Comparison of ENCODE assay signal across 17 cellular contexts in genomic region chr20:45841407-45842129, GRCh38. TPM values are rescaled to one million over a fixed set of nuclear protein-coding genes. Genes with fewer than 3 reads are reported as not detected.
DNase-seq lines count a peak whose midpoint lies in the region; TF ChIP-seq lines count a peak whose summit lies in the region.
"Had no signal": no experiment of that assay in that cellular context is flagged by ENCODE, and none has a peak within 500 bp of the region (broad histone marks: within the 10 kb centered on the region; RNA-seq: fewer than 3 reads in every experiment).

No MANE protein-coding gene starts in this region.

- H3K4me3 ChIP-seq in cardiac muscle cell (no peak overlapping the region), fibroblast of lung (replicated peaks in 1 of 4; ENCODE audit: control extremely low read depth in 1 of 4, insufficient read depth in 1 of 4, low read depth in 3 of 4, low read length in 4 of 4) (no peak overlapping the region), rectal smooth muscle tissue (ENCODE audit: low read length) (no peak overlapping the region), uterus (no peak overlapping the region)
- H3K4me3 ChIP-seq: mucosa of descending colon had no signal

- intact Hi-C loops in cardiac septum (cut with DNase I): no loop called here
- intact Hi-C loops in uterus (cut with DNase I; ENCODE audit: low total_unique reads): no loop called here

- no peaks in the 10 kb centered on the region for H3K9me3 ChIP-seq in cardiac muscle cell (ENCODE audit: low read depth)
- no peaks in the 10 kb centered on the region for H3K9me3 ChIP-seq in fibroblast of lung (ENCODE audit: control insufficient read depth, insufficient read depth, low read depth, low read length)
- H3K9me3 ChIP-seq in uterus: no peaks in the 10 kb centered on the region
- H3K9me3 ChIP-seq: mucosa of descending colon had no signal

- H3K36me3 ChIP-seq in cardiac muscle cell (peaks cover 31% of the 10 kb centered on the region), fibroblast of lung (ENCODE audit: control insufficient read depth, insufficient read depth, low read length) (peaks cover 24% of the 10 kb centered on the region), rectal smooth muscle tissue (ENCODE audit: control insufficient read depth, insufficient read depth, low read length) (peaks cover 29% of the 10 kb centered on the region), uterus (no peaks in the 10 kb centered on the region)

- no peak for TF ChIP-seq POLR2A in uterus (IDR thresholded peaks at IDR 0.05)

- H3K27ac ChIP-seq in cardiac muscle cell (peak overlapping the region; percentile 66), fibroblast of lung (ENCODE audit: insufficient read depth, low read length) (peak overlapping the region; percentile 3), rectal smooth muscle tissue (ENCODE audit: low read depth, low read length) (peak overlapping the region; percentile 70), uterus (peak overlapping the region; percentile 58 to 69)

- H3K9ac ChIP-seq in fibroblast of lung (ENCODE audit: insufficient read depth, low read length) (no peak overlapping the region), rectal smooth muscle tissue (ENCODE audit: low read length) (no peak overlapping the region)

- no peaks in the 10 kb centered on the region for H4K20me1 ChIP-seq in fibroblast of lung (ENCODE audit: control insufficient read depth, extremely low read depth, insufficient read depth, low read length)

- no peaks in the 10 kb centered on the region for H3K27me3 ChIP-seq in cardiac muscle cell
- H3K27me3 ChIP-seq in fibroblast of lung (ENCODE audit: control insufficient read depth, insufficient read depth, low read length): no peaks in the 10 kb centered on the region
- H3K27me3 ChIP-seq in rectal smooth muscle tissue (ENCODE audit: control insufficient read depth, insufficient read depth, low read length): no peaks in the 10 kb centered on the region
- H3K27me3 ChIP-seq in uterus: no peaks in the 10 kb centered on the region

- no peak for DNase-seq in cardiac muscle cell (ENCODE audit: low read depth in 1 of 2, low spot score in 1 of 2)
- no peak for DNase-seq in cardiac septum (ENCODE audit: low spot score)
- DNase-seq in fibroblast of lung (ENCODE audit: low read depth in 2 of 2): no peak
- no peak for DNase-seq in uterus
- DNase-seq in GF-D8 (lab: John Stamatoyannopoulos, UW): no peak
- DNase-seq in NK-92 (lab: John Stamatoyannopoulos, UW; ENCODE audit: unreplicated experiment): no peak
- DNase-seq in NCI-H69 (lab: John Stamatoyannopoulos, UW): no peak
- DNase-seq: activated CD4-positive, alpha-beta T cell treated with anti-CD3 and anti-CD28 coated beads for 48 hours; activated CD8-positive, alpha-beta memory T cell treated with anti-CD3 and anti-CD28 coated beads, Interleukin-2, amount 50 U/mL, for 48 hours; activated effector memory CD4-positive, alpha-beta T cell treated with anti-CD3 and anti-CD28 coated beads, Interleukin-2, amount 50 U/mL, for 16 hours; DMS153; Kasumi-1; mucosa of descending colon; NCI-H1417; stimulated activated CD4-positive, alpha-beta T cell treated with anti-CD3 and anti-CD28 coated beads, Interleukin-2, amount 100 ng/mL, for 24 hours had no signal

- no peak overlapping the region for H3K4me2 ChIP-seq in fibroblast of lung (ENCODE audit: extremely low read depth, insufficient read depth, low read length)

- TF ChIP-seq CTCF in cardiac muscle cell (IDR thresholded peaks at IDR 0.05; ENCODE audit: low read depth, low read length) (no peak), fibroblast of lung (conservative IDR thresholded peaks at IDR 0.05 in 1 of 2, IDR thresholded peaks at IDR 0.05 in 1 of 2; ENCODE audit: low read depth in 1 of 2, low read length in 2 of 2) (no peak), uterus (IDR thresholded peaks at IDR 0.05) (no peak)

- no peak overlapping the region for H2AFZ ChIP-seq in fibroblast of lung (ENCODE audit: low read length)

- H3K4me1 ChIP-seq in cardiac muscle cell (ENCODE audit: low read depth): peaks cover 8% of the 10 kb centered on the region
- peaks cover 2% of the 10 kb centered on the region for H3K4me1 ChIP-seq in fibroblast of lung (ENCODE audit: control insufficient read depth, extremely low read depth, insufficient read depth, low read length)
- H3K4me1 ChIP-seq in rectal smooth muscle tissue (ENCODE audit: control insufficient read depth, insufficient read depth, low read length): peaks cover 21% of the 10 kb centered on the region
- peaks cover 0 to 12% of the 10 kb centered on the region in 2 donors for H3K4me1 ChIP-seq in uterus

- peaks cover 1% of the 10 kb centered on the region for H3K79me2 ChIP-seq in fibroblast of lung (ENCODE audit: control insufficient read depth, insufficient read depth, low read length)

RNA-seq across cellular contexts. Expression of gene SNX21, which starts 8.0 kb away (rescaled TPM):
- total RNA-seq in cardiac muscle cell (109 and 270 TPM in 2 replicates), cardiac septum (19.5 TPM), fibroblast of lung (50.8 and 101 TPM in 2 replicates), uterus (100 to 1,000 TPM in 1 of 4 donors, 10 to 100 TPM in 3; 56.5 to 145 (median 63.2) TPM)
- polyA plus RNA-seq in cardiac muscle cell (42.7 and 66.8 TPM in 2 replicates), fibroblast of lung (21.8 and 23.3 TPM in 2 replicates)
- 30.9 and 38.4 TPM in 2 replicates for polyA plus RNA-seq in fibroblast of lung (2012)
- polyA minus RNA-seq in fibroblast of lung (ENCODE audit: low replicate concordance): 15.0 and 24.9 TPM in 2 replicates

RNA-seq across cellular contexts. Expression of gene TNNC2, which starts 14.5 kb away (rescaled TPM):
- 27.9 and 36.0 TPM in 2 replicates for total RNA-seq in cardiac muscle cell
- polyA plus RNA-seq in cardiac muscle cell: 62.4 and 96.3 TPM in 2 replicates
- total RNA-seq in cardiac septum: not detected
- 1.3 and 1.8 TPM in 2 replicates for total RNA-seq in fibroblast of lung
- polyA plus RNA-seq in fibroblast of lung: 1.2 and 1.4 TPM in 2 replicates
- polyA plus RNA-seq in fibroblast of lung (2012): 0.70 and 0.75 TPM in 2 replicates
- polyA minus RNA-seq in fibroblast of lung (ENCODE audit: low replicate concordance): not detected in 2 replicates
- total RNA-seq in uterus: 1 to 10 TPM in 1 of 4 donors, under 1 TPM in 1, not detected in 2; 0.59 to 1.3 TPM
- total RNA-seq: astrocyte had no signal

RNA-seq across cellular contexts. Expression of gene ACOT8, which starts 15.6 kb away (rescaled TPM):
- 45.3 and 55.9 TPM in 2 replicates for total RNA-seq in cardiac muscle cell
- polyA plus RNA-seq in cardiac muscle cell: 48.3 and 64.9 TPM in 2 replicates
- 24.9 TPM for total RNA-seq in cardiac septum
- total RNA-seq in fibroblast of lung: 35.2 and 44.4 TPM in 2 replicates
- polyA plus RNA-seq in fibroblast of lung: 18.0 and 22.6 TPM in 2 replicates
- polyA plus RNA-seq in fibroblast of lung (2012): 17.7 and 25.0 TPM in 2 replicates
- polyA minus RNA-seq in fibroblast of lung (ENCODE audit: low replicate concordance): 47.3 and 57.3 TPM in 2 replicates
- 10 to 100 TPM; 17.2 to 31.5 (median 23.5) TPM for total RNA-seq in uterus

RNA-seq across cellular contexts. Expression of gene ZSWIM3, which starts 15.8 kb away (rescaled TPM):
- total RNA-seq in cardiac muscle cell (7.4 and 8.0 TPM in 2 replicates), cardiac septum (2.0 TPM), fibroblast of lung (5.6 and 7.6 TPM in 2 replicates), uterus (1 to 10 TPM; 3.1 to 9.2 (median 4.3) TPM)
- polyA plus RNA-seq in cardiac muscle cell (2.2 and 4.0 TPM in 2 replicates), fibroblast of lung (3.4 and 3.6 TPM in 2 replicates)
- polyA plus RNA-seq in fibroblast of lung (2012): 2.3 and 2.6 TPM in 2 replicates
- polyA minus RNA-seq in fibroblast of lung (ENCODE audit: low replicate concordance): 10.2 and 12.1 TPM in 2 replicates

RNA-seq across cellular contexts. Expression of gene UBE2C, which starts 29.1 kb away (rescaled TPM):
- total RNA-seq in cardiac muscle cell (35.4 and 267 TPM in 2 replicates), cardiac septum (0.38 TPM), fibroblast of lung (1.0 and 12.9 TPM in 2 replicates), uterus (10 to 100 TPM in 1 of 4 donors, not detected in 3; 12.4 TPM)
- polyA plus RNA-seq in cardiac muscle cell (48.6 and 352 TPM in 2 replicates), fibroblast of lung (23.7 and 104 TPM in 2 replicates)
- polyA plus RNA-seq in fibroblast of lung (2012): 22.4 and 96.8 TPM in 2 replicates
- polyA minus RNA-seq in fibroblast of lung (ENCODE audit: low replicate concordance): 31.1 and 47.2 TPM in 2 replicates

Comparison
In these comparisons a context has a peak if more than half of its experiments do, and no peak if none do; other contexts are left out.
1. RNA of gene TNNC2, which starts 14.5 kb away (total RNA-seq): 27.9 to 36.0 TPM in cardiac muscle cell; 1.3 to 1.8 TPM in fibroblast of lung, 0.59 to 1.3 TPM in uterus and not detected in cardiac septum (single experiment); every median in the first group is over 10 times any median in the second.
2. H3K27ac ChIP-seq: peak in every context shown above with its lines; median percentile 70 in rectal smooth muscle tissue; 66 in cardiac muscle cell; 64 in uterus; 3 in fibroblast of lung.